In genomic region chr5:69505306-69505705, GRCh38 we compare ENCODE assay signal across 28 cellular contexts.
"Had no signal": no experiment of that assay in that cellular context is flagged by ENCODE, and none has a peak within 500 bp of the region (broad histone marks: within the 10 kb centered on the region; RNA-seq: fewer than 3 reads in every experiment).

No MANE protein-coding gene starts in this region.

- H3K4me1 ChIP-seq: esophagus muscularis mucosa, gastrocnemius medialis, gastroesophageal sphincter, heart left ventricle had no signal

- H3K4me3 ChIP-seq: colonic mucosa, coronary artery, dorsolateral prefrontal cortex, esophagus muscularis mucosa, esophagus squamous epithelium, gastrocnemius medialis, gastroesophageal sphincter, heart left ventricle, heart right ventricle had no signal

- H3K27me3 ChIP-seq: colonic mucosa, foreskin keratinocyte had no signal

- H3K36me3 ChIP-seq: colonic mucosa, esophagus muscularis mucosa, gastrocnemius medialis, gastroesophageal sphincter, heart left ventricle, heart right ventricle had no signal

- H3K9me3 Mint-ChIP-seq: dendritic cell treated with granulocyte-macrophage colony-stimulating factor and Interleukin-4, amounts not matched to agents 40 ng/mL and 50 ng/mL, for 4 days; effector memory CD8-positive, alpha-beta T cell had no signal

- FAIRE-seq: colon, endometrium, endothelial cell of umbilical vein, frontal cortex had no signal

- H3K27ac ChIP-seq: colonic mucosa, coronary artery, dorsolateral prefrontal cortex, epithelial cell of prostate, esophagus muscularis mucosa, esophagus squamous epithelium, foreskin keratinocyte, gastrocnemius medialis, gastroesophageal sphincter, heart left ventricle, heart right ventricle had no signal

- ATAC-seq: effector memory CD8-positive, alpha-beta T cell; esophagus mucosa; foreskin keratinocyte; gastrocnemius medialis; gastroesophageal sphincter; heart left ventricle; heart right ventricle had no signal

- H3K27me3 Mint-ChIP-seq: dendritic cell treated with granulocyte-macrophage colony-stimulating factor and Interleukin-4, amounts not matched to agents 40 ng/mL and 50 ng/mL, for 4 days had no signal

- H3K27ac Mint-ChIP-seq: dendritic cell treated with granulocyte-macrophage colony-stimulating factor and Interleukin-4, amounts not matched to agents 40 ng/mL and 50 ng/mL, for 4 days; effector memory CD8-positive, alpha-beta T cell had no signal

- H3K4me3 Mint-ChIP-seq: dendritic cell treated with granulocyte-macrophage colony-stimulating factor and Interleukin-4, amounts not matched to agents 40 ng/mL and 50 ng/mL, for 4 days; effector memory CD8-positive, alpha-beta T cell had no signal

- H3K9me3 ChIP-seq: colonic mucosa, esophagus muscularis mucosa, esophagus squamous epithelium, gastrocnemius medialis, gastroesophageal sphincter, heart left ventricle, heart right ventricle had no signal

- DNase-seq: colonic mucosa; cortex of kidney; dermis blood vessel endothelial cell; dorsolateral prefrontal cortex; effector CD4-positive, alpha-beta T cell; effector CD8-positive, alpha-beta T cell; effector memory CD4-positive, alpha-beta T cell; effector memory CD8-positive, alpha-beta T cell; erythroblast; esophagus squamous epithelium; foreskin fibroblast; foreskin keratinocyte; foreskin melanocyte; gastrocnemius medialis; glutamatergic neuron; head of caudate nucleus; heart left ventricle; heart right ventricle had no signal
